Comparison of ENCODE assay signal across 27 cellular contexts in genomic region chr14:49553106-49553505, GRCh38.
"Had no signal": no experiment of that assay in that cellular context is flagged by ENCODE, and none has a peak within 500 bp of the region (broad histone marks: within the 10 kb centered on the region; RNA-seq: fewer than 3 reads in every experiment).

No MANE protein-coding gene starts in this region.

- H3K4me2 ChIP-seq: hepatocyte, smooth muscle cell had no signal

- H3K4me3 Mint-ChIP-seq: naive thymus-derived CD8-positive, alpha-beta T cell; stimulated activated naive CD8-positive, alpha-beta T cell treated with anti-CD3 and anti-CD28 coated beads, Interleukin-15, amount 100 ng/mL, for 72 hours had no signal

- H3K27me3 ChIP-seq: dorsolateral prefrontal cortex, gastrocnemius medialis, heart left ventricle, hepatocyte, left lung, right atrium auricular region, suprapubic skin, transverse colon, upper lobe of right lung, uterus had no signal

- H3K4me1 ChIP-seq: gastrocnemius medialis, heart left ventricle, left lung, prostate gland, right atrium auricular region, suprapubic skin, transverse colon, upper lobe of right lung, uterus had no signal

- H2AFZ ChIP-seq: hepatocyte had no signal

- H3K27ac Mint-ChIP-seq: naive thymus-derived CD8-positive, alpha-beta T cell; stimulated activated naive CD8-positive, alpha-beta T cell treated with anti-CD3 and anti-CD28 coated beads, Interleukin-15, amount 100 ng/mL, for 72 hours had no signal

- H3K9me3 Mint-ChIP-seq: naive thymus-derived CD8-positive, alpha-beta T cell; stimulated activated naive CD8-positive, alpha-beta T cell treated with anti-CD3 and anti-CD28 coated beads, Interleukin-15, amount 100 ng/mL, for 72 hours had no signal

- H3K27ac ChIP-seq: dorsolateral prefrontal cortex, gastrocnemius medialis, heart left ventricle, hepatocyte, left lung, prostate gland, right atrium auricular region, suprapubic skin, transverse colon, upper lobe of right lung, uterus had no signal

- DNase-seq: dorsolateral prefrontal cortex; effector CD4-positive, alpha-beta T cell; gastrocnemius medialis; heart left ventricle; kidney; left cardiac atrium; left lung; mesendoderm; midbrain; naive thymus-derived CD8-positive, alpha-beta T cell; nephron progenitor cell; nucleus accumbens; stimulated activated CD4-positive, alpha-beta T cell treated with anti-CD3 and anti-CD28 coated beads, Interleukin-12 subunit alpha, Interleukin-12 subunit beta, amount 100 ng/mL, for 4 hours; stimulated activated CD4-positive, alpha-beta T cell treated with anti-CD3 and anti-CD28 coated beads, Interleukin-1b, Interleukin-23, amount 100 ng/mL, for 48 hours; stimulated activated CD4-positive, alpha-beta T cell treated with anti-CD3 and anti-CD28 coated beads, Interleukin-4, amount 100 ng/mL, for 1 hour; stimulated activated CD8-positive, alpha-beta memory T cell treated with anti-CD3 and anti-CD28 coated beads, Interleukin-4, amount 100 ng/mL, for 48 hours; stimulated activated naive CD4-positive, alpha-beta T cell; stimulated activated naive CD8-positive, alpha-beta T cell treated with anti-CD3 and anti-CD28 coated beads, Interleukin-15, amount 100 ng/mL, for 72 hours; transverse colon; upper lobe of right lung; uterus had no signal

- H3K4me1 Mint-ChIP-seq: naive thymus-derived CD8-positive, alpha-beta T cell; stimulated activated naive CD8-positive, alpha-beta T cell treated with anti-CD3 and anti-CD28 coated beads, Interleukin-15, amount 100 ng/mL, for 72 hours had no signal

- H3K27me3 Mint-ChIP-seq: stimulated activated naive CD8-positive, alpha-beta T cell treated with anti-CD3 and anti-CD28 coated beads, Interleukin-15, amount 100 ng/mL, for 72 hours had no signal

- H3K36me3 ChIP-seq: gastrocnemius medialis, heart left ventricle, left lung, prostate gland, right atrium auricular region, suprapubic skin, transverse colon, upper lobe of right lung, uterus had no signal

- H3K79me2 ChIP-seq: hepatocyte had no signal

- H3K4me3 ChIP-seq: dorsolateral prefrontal cortex, gastrocnemius medialis, heart left ventricle, hepatocyte, left lung, prostate gland, right atrium auricular region, smooth muscle cell, suprapubic skin, transverse colon, upper lobe of right lung, uterus had no signal

- ATAC-seq: gastrocnemius medialis; heart left ventricle; left cardiac atrium; left lung; naive thymus-derived CD8-positive, alpha-beta T cell; sciatic nerve; stimulated activated naive CD8-positive, alpha-beta T cell treated with anti-CD3 and anti-CD28 coated beads, Interleukin-15, amount 100 ng/mL, for 72 hours; upper lobe of right lung had no signal

- H3K36me3 Mint-ChIP-seq: naive thymus-derived CD8-positive, alpha-beta T cell had no signal
